In the genomic region with DNA sequence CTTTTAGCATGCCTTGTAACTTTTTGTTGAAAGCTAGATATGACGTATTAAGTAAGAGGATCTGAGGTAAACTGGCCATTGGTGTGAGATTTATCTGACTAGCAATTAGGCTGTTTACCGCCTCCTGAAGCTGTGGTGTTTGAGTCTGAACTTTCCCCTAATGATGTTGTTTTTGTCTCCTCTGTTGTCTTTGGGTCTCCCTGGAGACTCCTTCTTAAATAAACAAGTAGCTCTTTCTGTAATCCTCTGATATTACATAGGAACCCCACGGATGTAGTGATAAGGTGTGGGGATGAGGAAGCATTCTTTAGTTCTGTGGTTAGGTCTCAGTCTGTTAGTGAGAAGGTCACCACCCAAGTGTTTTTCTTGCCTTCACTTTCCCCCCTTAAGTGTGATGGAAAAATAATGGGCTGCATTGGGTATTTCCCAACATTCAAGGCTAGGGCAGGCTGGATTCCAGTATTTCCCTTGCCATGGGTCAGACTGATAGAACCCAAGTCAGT, we compare ENCODE assay signal across 10 cellular contexts. TPM values are rescaled to one million over a fixed set of nuclear protein-coding genes. Genes with fewer than 3 reads are reported as not detected.
"Had no signal": no experiment of that assay in that cellular context is flagged by ENCODE, and none has a peak within 500 bp of the region (broad histone marks: within the 10 kb centered on the region; RNA-seq: fewer than 3 reads in every experiment).

No MANE protein-coding gene starts in this region.

- H3K4me2 ChIP-seq: GM23338, KMS-11 had no signal

- DNase-seq: H9, HCEC 1CT, HFFc6, IMR-90, KBM-7 had no signal

- H3K4me3 Mint-ChIP-seq: GM23338, H9, HFFc6 had no signal

- H3K27ac ChIP-seq: HL-60, KMS-11 had no signal

- H3K4me1 Mint-ChIP-seq: GM23338, H9 had no signal

- H3K9me3 Mint-ChIP-seq: GM23338 had no signal

- H3K27ac Mint-ChIP-seq: GM23338, H9, HFFc6 had no signal

- H3K4me3 ChIP-seq: GM23338 had no signal

- H3K9ac ChIP-seq: KMS-11 had no signal

RNA-seq across cellular contexts. Expression of a gene that starts 33.0 kb away (rescaled TPM):
- total RNA-seq: GM23338, H1, H9, HFFc6, HT1080, IMR-90 had no signal
- polyA plus RNA-seq: GM23338, H1, IMR-90 had no signal
